In genomic region chr14:71625175-71625574, GRCh38 we compare ENCODE assay signal across 17 cellular contexts.
A peak's percentile ranks its signal among the peaks of the same experiment; 100 is the strongest.
DNase-seq lines count a peak whose midpoint lies in the region; ATAC-seq and TF ChIP-seq lines count a peak whose summit lies in the region.
"Had no signal": no experiment of that assay in that cellular context is flagged by ENCODE, and none has a peak within 500 bp of the region (broad histone marks: within the 10 kb centered on the region; RNA-seq: fewer than 3 reads in every experiment).

No MANE protein-coding gene starts in this region.

- no peak for ATAC-seq in SK-N-SH treated with all-trans-retinoic acid at 6 μM for 48 hours
- ATAC-seq in lower lobe of right lung, result no peak
- no peak for ATAC-seq in GM18867 (IDR thresholded peaks at IDR 0.05; ENCODE audit: unreplicated experiment)
- ATAC-seq: CD8-positive, alpha-beta T cell had no signal

- H3F3A ChIP-seq in SK-N-SH (replicated peaks; ENCODE audit: insufficient read depth), result peaks cover 43% of the 10 kb centered on the region

- intact Hi-C loops in lower lobe of right lung (cut with DNase I), result no loop called here

- no peak overlapping the region for H2AFZ ChIP-seq in SK-N-SH (ENCODE audit: low read depth)
- no peak overlapping the region for H2AFZ ChIP-seq in Karpas-422 (ENCODE audit: low read length)
- H2AFZ ChIP-seq: PC-9 had no signal

- POLR2A ChIA-PET in SK-N-SH (lab: Yijun Ruan, JAX), result no interaction called here

- H3K36me3 ChIP-seq in SK-N-SH (replicated peaks in 1 of 2; ENCODE audit: control insufficient read depth in 1 of 2, insufficient read depth in 2 of 2, low read length in 1 of 2) (peaks cover 6 to 18% of the 10 kb centered on the region in 2 experiments), Karpas-422 (ENCODE audit: insufficient read depth, low read length) (no peaks in the 10 kb centered on the region), lower lobe of right lung (peaks cover 18% of the 10 kb centered on the region)
- H3K36me3 ChIP-seq: HAP-1 had no signal

- no peaks in the 10 kb centered on the region for H3K27me3 ChIP-seq in SK-N-SH (ENCODE audit: insufficient read depth)
- no peaks in the 10 kb centered on the region for H3K27me3 ChIP-seq in Karpas-422 (ENCODE audit: low read length)
- H3K27me3 ChIP-seq in lower lobe of right lung (ENCODE audit: low read depth), result no peaks in the 10 kb centered on the region

- TF ChIP-seq CTCF in SK-N-SH (IDR thresholded peaks at IDR 0.05), result no peak
- no peak for TF ChIP-seq CTCF in lower lobe of right lung (IDR thresholded peaks at IDR 0.05)

- no peaks in the 10 kb centered on the region for H3K9me3 ChIP-seq in SK-N-SH
- H3K9me3 ChIP-seq in Karpas-422 (ENCODE audit: low read length), result no peaks in the 10 kb centered on the region
- no peaks in the 10 kb centered on the region for H3K9me3 ChIP-seq in lower lobe of right lung
- H3K9me3 ChIP-seq: HAP-1 had no signal

- CTCF ChIA-PET in SK-N-SH (lab: Yijun Ruan, JAX), result interaction anchor here (2.5 kb wide), 1 partner anchor 128 kb away, joined by 7 read pairs; no protein-coding TSS in a partner anchor

- H3K4me2 ChIP-seq in SK-N-SH, result no peak overlapping the region
- H3K4me2 ChIP-seq in Karpas-422 (ENCODE audit: low read depth, low read length, poor library complexity, severe bottlenecking), result no peak overlapping the region
- H3K4me2 ChIP-seq: PC-9 had no signal

- TF ChIP-seq EP300 in SK-N-SH (IDR thresholded peaks at IDR 0.05; ENCODE audit: borderline replicate concordance in 1 of 2, low read depth in 1 of 2, low read length in 1 of 2), result no peak

- H4K20me1 ChIP-seq in SK-N-SH (ENCODE audit: insufficient read depth), result no peaks in the 10 kb centered on the region
- H4K20me1 ChIP-seq in Karpas-422 (ENCODE audit: insufficient read depth, low read depth, low read length), result no peaks in the 10 kb centered on the region

- TF ChIP-seq RAD21 in SK-N-SH (IDR thresholded peaks at IDR 0.05; ENCODE audit: low read length), result no peak

- H3K27ac ChIP-seq in SK-N-SH (ENCODE audit: low read depth in 2 of 2, low read length in 1 of 2) (peak overlapping the region; percentile 76 to 83; a peak in 3 of 4 replicates), Karpas-422 (ENCODE audit: low read length) (no peak overlapping the region), lower lobe of right lung (no peak overlapping the region)
- H3K27ac ChIP-seq: PC-9 had no signal

- H3K79me2 ChIP-seq in SK-N-SH (ENCODE audit: insufficient read depth), result no peaks in the 10 kb centered on the region; the same call in none of the 2 replicates
- H3K79me2 ChIP-seq in Karpas-422 (ENCODE audit: low read length), result no peaks in the 10 kb centered on the region

- H3K9me2 ChIP-seq in SK-N-SH, result no peaks in the 10 kb centered on the region
- H3K9me2 ChIP-seq in Karpas-422 (replicated peaks; ENCODE audit: insufficient read depth, low read length), result no peaks in the 10 kb centered on the region

- 92% methylated on average over 6 of the region's 6 CpGs for WGBS in SK-N-SH (ENCODE audit: low lambda C conversion rate)

- H3K9ac ChIP-seq in SK-N-SH (no peak overlapping the region), Karpas-422 (ENCODE audit: low read length) (no peak overlapping the region)

- DNase-seq in SK-N-SH (no peak), Karpas-422 (peak; percentile 25), SIG-M5 treated with dmso at 0.1 percent for 504 hours (lab: John Stamatoyannopoulos, UW; ENCODE audit: unreplicated experiment) (peak; percentile 9), lower lobe of right lung (peak; percentile 65), T1000 (lab: John Stamatoyannopoulos, UW) (no peak), NCI-H2227 (lab: John Stamatoyannopoulos, UW; ENCODE audit: unreplicated experiment) (no peak)
- DNase-seq: CD8-positive, alpha-beta T cell; DMS79; NCI-H1105; NCI-H1694 treated with DMSO at 0.1 percent for 48 hours; NCI-H2107; NCI-H69; NK-92 treated with Interleukin-12 subunit alpha and Interleukin-12 subunit beta, amount 100 ng/mL, for 24 hours; PC-9 had no signal

- H3K4me3 ChIP-seq in SK-N-SH (ENCODE audit: low read depth in 2 of 2, low read length in 1 of 2), result no peak overlapping the region
- H3K4me3 ChIP-seq in Karpas-422 (ENCODE audit: low read length), result no peak overlapping the region
- H3K4me3 ChIP-seq in lower lobe of right lung, result no peak overlapping the region
- H3K4me3 ChIP-seq: HAP-1, PC-9 had no signal

- peaks cover 23 to 49% of the 10 kb centered on the region in 2 experiments; a peak in 3 of 4 replicates for H3K4me1 ChIP-seq in SK-N-SH (ENCODE audit: control insufficient read depth in 1 of 2, insufficient read depth in 2 of 2, low read depth in 1 of 2, low read length in 1 of 2)
- H3K4me1 ChIP-seq in Karpas-422 (ENCODE audit: low read length), result no peaks in the 10 kb centered on the region
- H3K4me1 ChIP-seq in lower lobe of right lung, result no peaks in the 10 kb centered on the region

TF ChIP-seq in SK-N-SH, 30 proteins besides CTCF, POLR2A, EP300 and RAD21:
- TF ChIP-seq TCF12 (IDR thresholded peaks at IDR 0.05), result no peak

TF ChIP-seq in SK-N-SH treated with all-trans-retinoic acid at 6 μM for 48 hours, 23 proteins besides CTCF, POLR2A, EP300 and RAD21:
- TF ChIP-seq OSR1 (CRISPR knock-in tag; IDR thresholded peaks at IDR 0.05) (no peak), ARNTL (CRISPR knock-in tag; IDR thresholded peaks at IDR 0.05; ENCODE audit: borderline replicate concordance, low read depth) (no peak), TOX (CRISPR knock-in tag; IDR thresholded peaks at IDR 0.05; ENCODE audit: borderline replicate concordance) (no peak), CREB5 (CRISPR knock-in tag; IDR thresholded peaks at IDR 0.05; ENCODE audit: low read depth) (no peak), PATZ1 (CRISPR knock-in tag; IDR thresholded peaks at IDR 0.05; ENCODE audit: borderline replicate concordance) (no peak), BACH2 (CRISPR knock-in tag; IDR thresholded peaks at IDR 0.05; ENCODE audit: borderline replicate concordance) (no peak), ZNF565 (CRISPR knock-in tag; conservative IDR thresholded peaks at IDR 0.05; ENCODE audit: low read depth) (no peak), ESRRG (CRISPR knock-in tag; IDR thresholded peaks at IDR 0.05) (no peak), TCF4 (CRISPR knock-in tag; IDR thresholded peaks at IDR 0.05; ENCODE audit: borderline replicate concordance) (no peak), ZNF8 (CRISPR knock-in tag; IDR thresholded peaks at IDR 0.05) (no peak), GLIS3 (CRISPR knock-in tag; IDR thresholded peaks at IDR 0.05) (no peak), ZC3H10 (CRISPR knock-in tag; IDR thresholded peaks at IDR 0.05) (no peak)
TF ChIP-seq in SK-N-SH treated with all-trans-retinoic acid at 6 μM for 48 hours: peak in this region for 0.

Comparison
In these comparisons a context has a peak if more than half of its experiments do, and no peak if none do; other contexts are left out.
1. DNase-seq: peak in Karpas-422 (single experiment), SIG-M5 treated with dmso at 0.1 percent for 504 hours (single experiment) and lower lobe of right lung (single experiment); none in SK-N-SH (single experiment), T1000 (single experiment) and NCI-H2227 (single experiment).
2. H3K27ac ChIP-seq: peak in SK-N-SH (2 of 2); none in Karpas-422 (single experiment) and lower lobe of right lung (single experiment).